ENCODE assay signal across 23 cellular contexts in the genomic region with DNA sequence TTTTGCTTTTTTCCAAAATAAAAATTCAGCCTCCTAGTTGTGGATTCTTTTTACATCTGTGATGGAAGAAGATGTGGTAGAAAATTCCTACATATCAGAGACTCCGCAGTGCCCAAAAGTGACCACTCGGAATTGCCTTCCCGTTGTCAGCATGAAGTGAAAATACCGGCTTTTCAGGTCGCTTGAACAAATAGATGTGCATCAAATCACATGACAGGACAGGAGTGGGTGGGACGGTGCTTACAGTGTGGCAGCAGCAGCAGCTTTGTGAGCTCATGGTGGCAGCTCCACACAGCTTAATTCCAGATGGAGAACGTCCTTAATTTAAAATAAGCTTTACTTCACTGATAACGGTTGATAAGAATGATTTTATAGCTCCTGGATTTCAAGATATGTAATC. TPM values are rescaled to one million over a fixed set of nuclear protein-coding genes. Genes with fewer than 3 reads are reported as not detected.
A peak's percentile ranks its signal among the peaks of the same experiment; 100 is the strongest.
DNase-seq lines count a peak whose midpoint lies in the region; ATAC-seq and TF ChIP-seq lines count a peak whose summit lies in the region.
"Had no signal": no experiment of that assay in that cellular context is flagged by ENCODE, and none has a peak within 500 bp of the region (broad histone marks: within the 10 kb centered on the region; RNA-seq: fewer than 3 reads in every experiment).

No MANE protein-coding gene starts in this region.

- H3K4me3 Mint-ChIP-seq in activated CD4-positive, alpha-beta memory T cell treated with anti-CD3 and anti-CD28 coated beads, Interleukin-2, amount 10 ng/mL, durations not matched to agents 7 days and 5 days, result no peak overlapping the region
- H3K4me3 Mint-ChIP-seq: T-helper 1 cell treated with Interleukin-12 subunit alpha and Interleukin-12 subunit beta and Interleukin-4 antibody, amounts not matched to agents 30 μg/mL and 1 μg/mL, for 36 hours had no signal

- H3K9me3 Mint-ChIP-seq in activated CD4-positive, alpha-beta memory T cell treated with anti-CD3 and anti-CD28 coated beads, Interleukin-2, amount 10 ng/mL, durations not matched to agents 7 days and 5 days, result no peaks in the 10 kb centered on the region
- H3K9me3 Mint-ChIP-seq: T-helper 1 cell treated with Interleukin-12 subunit alpha and Interleukin-12 subunit beta and Interleukin-4 antibody, amounts not matched to agents 30 μg/mL and 1 μg/mL, for 36 hours had no signal

- H3K27me3 Mint-ChIP-seq in activated CD4-positive, alpha-beta memory T cell treated with anti-CD3 and anti-CD28 coated beads, Interleukin-2, amount 10 ng/mL, durations not matched to agents 7 days and 5 days, result peaks cover 12% of the 10 kb centered on the region

- no peak overlapping the region for H3K4me3 ChIP-seq in WERI-Rb-1 (ENCODE audit: low read depth, low read length)
- H3K4me3 ChIP-seq: skin epidermis had no signal

- H3K27me3 ChIP-seq in WERI-Rb-1 (ENCODE audit: insufficient read depth, low read depth, severe bottlenecking), result no peaks in the 10 kb centered on the region
- H3K27me3 ChIP-seq: brain microvascular endothelial cell had no signal

- no peak overlapping the region for H3K27ac ChIP-seq in WERI-Rb-1
- H3K27ac ChIP-seq: brain microvascular endothelial cell, skin epidermis had no signal

- ATAC-seq in GM21723 (IDR thresholded peaks at IDR 0.05; ENCODE audit: unreplicated experiment), result no peak
- ATAC-seq: left ventricle myocardium superior had no signal

- no peaks in the 10 kb centered on the region for H3K4me1 Mint-ChIP-seq in activated CD4-positive, alpha-beta memory T cell treated with anti-CD3 and anti-CD28 coated beads, Interleukin-2, amount 10 ng/mL, durations not matched to agents 7 days and 5 days

- no peaks in the 10 kb centered on the region for H3K36me3 Mint-ChIP-seq in activated CD4-positive, alpha-beta memory T cell treated with anti-CD3 and anti-CD28 coated beads, Interleukin-2, amount 10 ng/mL, durations not matched to agents 7 days and 5 days (ENCODE audit: low read depth)

- no peak for TF ChIP-seq CTCF in WERI-Rb-1 (IDR thresholded peaks at IDR 0.05; ENCODE audit: low read depth, low read length)

- CTCF ChIA-PET in activated CD4-positive, alpha-beta memory T cell treated with anti-CD3 and anti-CD28 coated beads, Interleukin-2, amount 10 ng/mL, durations not matched to agents 7 days and 5 days (lab: Charles Lee), result interaction anchor here (0.6 kb wide), 1 partner anchor 867 kb away, joined by 5 read pairs; no protein-coding TSS in a partner anchor

- H3K27ac Mint-ChIP-seq in activated CD4-positive, alpha-beta memory T cell treated with anti-CD3 and anti-CD28 coated beads, Interleukin-2, amount 10 ng/mL, durations not matched to agents 7 days and 5 days, result no peak overlapping the region
- H3K27ac Mint-ChIP-seq: T-helper 1 cell treated with Interleukin-12 subunit alpha and Interleukin-12 subunit beta and Interleukin-4 antibody, amounts not matched to agents 30 μg/mL and 1 μg/mL, for 36 hours had no signal

- peaks cover 66% of the 10 kb centered on the region for H3K36me3 ChIP-seq in WERI-Rb-1
- H3K36me3 ChIP-seq: brain microvascular endothelial cell had no signal

- DNase-seq in SIG-M5 treated with dmso at 0.1 percent for 504 hours (lab: John Stamatoyannopoulos, UW; ENCODE audit: unreplicated experiment) (peak; percentile 12), SIG-M5 (lab: John Stamatoyannopoulos, UW) (no peak), NCI-H526 treated with DMSO at 0.1 percent for 48 hours (lab: John Stamatoyannopoulos, UW) (peak; percentile 13), islet precursor cell (peak; percentile 72), WERI-Rb-1 (no peak)
- DNase-seq in activated CD4-positive, alpha-beta T cell treated with anti-CD3 and anti-CD28 coated beads, Interleukin-2, amount 50 U/mL, for 48 hours, result no peak
- DNase-seq in activated CD4-positive, alpha-beta memory T cell treated with anti-CD3 and anti-CD28 coated beads, Interleukin-2, amount 10 ng/mL, durations not matched to agents 7 days and 5 days, result no peak
- DNase-seq: 8988T; activated CD4-positive, alpha-beta T cell treated with anti-CD3 and anti-CD28 coated beads, Interleukin-2, amount 50 U/mL, for 4 hours; activated gamma-delta T cell; activated T-cell treated with anti-CD3 and anti-CD28 coated beads for 4 hours; AML-193; brain microvascular endothelial cell; COR-L47; KG1; left ventricle myocardium superior; NCI-H524; SHP77 treated with DMSO at 0.1 percent for 48 hours; stimulated activated naive CD4-positive, alpha-beta T cell treated with Interleukin-2 at 50 U/mL for 16 hours had no signal

- POLR2A ChIA-PET in activated CD4-positive, alpha-beta memory T cell treated with anti-CD3 and anti-CD28 coated beads, Interleukin-2, amount 10 ng/mL, durations not matched to agents 7 days and 5 days (lab: Charles Lee), result no interaction called here

- no peaks in the 10 kb centered on the region for H3K9me3 ChIP-seq in WERI-Rb-1 (ENCODE audit: severe bottlenecking)

RNA-seq across cellular contexts. Expression of a gene that starts 20.3 kb away (rescaled TPM):
- not detected for total RNA-seq in activated CD4-positive, alpha-beta memory T cell treated with anti-CD3 and anti-CD28 coated beads, Interleukin-2, amount 10 ng/mL, durations not matched to agents 7 days and 5 days
- total RNA-seq: left ventricle myocardium superior, OCI-LY7 had no signal

Comparison
In these comparisons a context has a peak if more than half of its experiments do, and no peak if none do; other contexts are left out.
1. DNase-seq: peak in SIG-M5 treated with dmso at 0.1 percent for 504 hours (single experiment), NCI-H526 treated with DMSO at 0.1 percent for 48 hours (single experiment) and islet precursor cell (single experiment); none in SIG-M5 (single experiment), activated CD4-positive, alpha-beta T cell treated with anti-CD3 and anti-CD28 coated beads, Interleukin-2, amount 50 U/mL, for 48 hours (0 of 2), activated CD4-positive, alpha-beta memory T cell treated with anti-CD3 and anti-CD28 coated beads, Interleukin-2, amount 10 ng/mL, durations not matched to agents 7 days and 5 days (single experiment) and WERI-Rb-1 (single experiment).